ENCODE assay signal across 16 cellular contexts in the genomic region with DNA sequence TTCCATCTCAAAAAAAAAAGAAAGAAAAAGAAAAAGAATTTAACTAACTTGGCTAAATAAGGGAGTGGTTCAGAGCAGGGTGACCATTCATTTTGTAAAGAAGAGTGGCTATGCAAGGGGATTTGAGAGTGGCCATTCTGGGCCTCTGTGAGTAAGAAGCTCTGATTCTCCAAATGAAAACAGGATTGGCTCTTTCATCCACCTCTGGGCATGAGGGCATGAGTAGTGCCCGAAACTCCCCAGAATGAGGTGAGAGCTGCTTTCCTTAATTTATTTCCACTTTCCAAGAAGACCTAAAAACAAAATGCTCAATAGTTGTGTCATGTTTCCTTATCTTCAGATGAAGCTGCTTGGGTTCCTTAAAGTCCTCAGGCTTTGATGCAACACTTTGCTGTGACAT. TPM values are rescaled to one million over a fixed set of nuclear protein-coding genes. Genes with fewer than 3 reads are reported as not detected.
A peak's percentile ranks its signal among the peaks of the same experiment; 100 is the strongest.
DNase-seq lines count a peak whose midpoint lies in the region; ATAC-seq and TF ChIP-seq lines count a peak whose summit lies in the region.
"Had no signal": no experiment of that assay in that cellular context is flagged by ENCODE, and none has a peak within 500 bp of the region (broad histone marks: within the 10 kb centered on the region; RNA-seq: fewer than 3 reads in every experiment).

No MANE protein-coding gene starts in this region.

- H3K4me3 Mint-ChIP-seq in memory B cell: no peak overlapping the region
- H3K4me3 Mint-ChIP-seq: H9 had no signal

- peaks cover 1% of the 10 kb centered on the region for H3K9me3 Mint-ChIP-seq in memory B cell
- H3K9me3 Mint-ChIP-seq: H9 had no signal

- H3K79me2 ChIP-seq in OCI-LY1 (ENCODE audit: insufficient read depth, low read length): peaks cover 16% of the 10 kb centered on the region

- H3K4me2 ChIP-seq in OCI-LY1 (ENCODE audit: low read length): no peak overlapping the region

- H2AFZ ChIP-seq in OCI-LY1 (ENCODE audit: low read length): no peak overlapping the region

- H3K27ac ChIP-seq in OCI-LY1 (ENCODE audit: low read depth, low read length, poor library complexity, severe bottlenecking): peak overlapping the region; percentile 43
- H3K27ac ChIP-seq in aorta (ENCODE audit: low read depth in 1 of 2, low read length in 2 of 2): peak overlapping the region; percentile 26 to 63
- H3K27ac ChIP-seq in prostate gland: no peak overlapping the region
- H3K27ac ChIP-seq: C4-2B, SJCRH30 had no signal

- no peaks in the 10 kb centered on the region for H3K27me3 Mint-ChIP-seq in memory B cell

- H3K27ac Mint-ChIP-seq in memory B cell: peak overlapping the region; percentile 12
- H3K27ac Mint-ChIP-seq: H9 had no signal

- no peaks in the 10 kb centered on the region for H3F3A ChIP-seq in OCI-LY1 (ENCODE audit: insufficient read depth, low read length)

- H3K27me3 ChIP-seq in OCI-LY1 (ENCODE audit: insufficient read depth, low read length): no peaks in the 10 kb centered on the region
- H3K27me3 ChIP-seq in aorta (ENCODE audit: control insufficient read depth in 1 of 2, insufficient read depth in 2 of 2, low read length in 1 of 2): no peaks in the 10 kb centered on the region
- no peaks in the 10 kb centered on the region for H3K27me3 ChIP-seq in prostate gland (replicated peaks; ENCODE audit: insufficient read depth)
- H3K27me3 ChIP-seq: SJCRH30 had no signal

- ATAC-seq in memory B cell (ENCODE audit: low read depth): no peak
- ATAC-seq in aorta (ENCODE audit: low FRiP score): no peak

- H3K4me3 ChIP-seq in OCI-LY1 (ENCODE audit: low read depth, low read length, poor library complexity, severe bottlenecking) (no peak overlapping the region), aorta (ENCODE audit: low read length in 2 of 2) (no peak overlapping the region), prostate gland (no peak overlapping the region)
- H3K4me3 ChIP-seq: SJCRH30 had no signal

- DNase-seq in amniotic epithelial cell (ENCODE audit: low read depth) (peak; percentile 13), memory B cell (ENCODE audit: low spot score in 2 of 2) (no peak), aorta (no peak), MV-4-11 (lab: John Stamatoyannopoulos, UW) (no peak), prostate gland (ENCODE audit: low spot score) (no peak)
- DNase-seq in stimulated activated CD4-positive, alpha-beta T cell treated with anti-CD3 and anti-CD28 coated beads, Interleukin-12 subunit alpha, Interleukin-12 subunit beta, amount 100 ng/mL, for 4 hours: no peak
- DNase-seq: ACHN, H9, KBM-7, NCI-H1436, NCI-H1930, NCI-H226, NCI-H524 treated with DMSO at 0.1 percent for 48 hours, SJCRH30 had no signal

- no peak for TF ChIP-seq CTCF in OCI-LY1 (IDR thresholded peaks at IDR 0.05; ENCODE audit: low read length)
- TF ChIP-seq CTCF in prostate gland (IDR thresholded peaks at IDR 0.05): no peak

- no peak overlapping the region; the same call in 1 of the 2 replicates for H3K9ac ChIP-seq in OCI-LY1 (ENCODE audit: low read length)

- H4K20me1 ChIP-seq in OCI-LY1 (ENCODE audit: insufficient read depth, low read length): no peaks in the 10 kb centered on the region

- intact Hi-C loops in aorta (cut with DNase I): loop anchor here in 1 of 2 donors (5.0 kb wide), 1 partner anchor 67 kb away; a partner anchor contains a TSS
- intact Hi-C loops in prostate gland (cut with DNase I): no loop called here

- H3K9me3 ChIP-seq in OCI-LY1 (ENCODE audit: low read length): no peaks in the 10 kb centered on the region
- H3K9me3 ChIP-seq in aorta (ENCODE audit: control insufficient read depth, low read length): no peaks in the 10 kb centered on the region
- no peaks in the 10 kb centered on the region for H3K9me3 ChIP-seq in prostate gland
- H3K9me3 ChIP-seq: SJCRH30 had no signal

- peaks cover 25% of the 10 kb centered on the region for H3K4me1 Mint-ChIP-seq in memory B cell

- 15% methylated on average over 1 of the region's 1 CpG for WGBS in aorta, 2 donors
- 100% methylated on average over 1 of the region's 1 CpG for WGBS in prostate gland

- peaks cover 3% of the 10 kb centered on the region for H3K36me3 Mint-ChIP-seq in memory B cell

- peaks cover 58% of the 10 kb centered on the region for H3K4me1 ChIP-seq in OCI-LY1 (ENCODE audit: insufficient read depth, low read length, severe bottlenecking)
- no peaks in the 10 kb centered on the region for H3K4me1 ChIP-seq in aorta (ENCODE audit: control insufficient read depth in 1 of 2, insufficient read depth in 2 of 2, low read length in 2 of 2)
- H3K4me1 ChIP-seq in prostate gland (replicated peaks): peaks cover 3% of the 10 kb centered on the region

- H3K9me2 ChIP-seq in OCI-LY1 (ENCODE audit: low read depth, low read length): no peaks in the 10 kb centered on the region

- peaks cover under 1% of the 10 kb centered on the region; the same call in 1 of the 2 replicates for H3K36me3 ChIP-seq in OCI-LY1 (ENCODE audit: insufficient read depth, low read length)
- no peaks in the 10 kb centered on the region for H3K36me3 ChIP-seq in aorta (ENCODE audit: control insufficient read depth in 1 of 2, insufficient read depth in 2 of 2, low read length in 1 of 2)
- H3K36me3 ChIP-seq in prostate gland: no peaks in the 10 kb centered on the region
- H3K36me3 ChIP-seq: SJCRH30 had no signal

- TF ChIP-seq POLR2A in prostate gland (IDR thresholded peaks at IDR 0.05): no peak

RNA-seq across cellular contexts. Expression of a gene that starts 3.0 kb away (rescaled TPM):
- 10 to 100 TPM; 17.3 to 31.4 TPM for total RNA-seq in aorta
- polyA plus RNA-seq in aorta: 10 to 100 TPM; 11.3 to 40.8 TPM
- 10 to 100 TPM in 1 of 2 donors, 1 to 10 TPM in 1; 7.8 to 10.5 TPM for total RNA-seq in prostate gland

RNA-seq across cellular contexts. Expression of a gene that starts 22.5 kb away (rescaled TPM):
- total RNA-seq in aorta (100 to 1,000 TPM in 1 of 2 donors, 10 to 100 TPM in 1; 56.1 to 135 TPM), prostate gland (10 to 100 TPM; 51.1 to 73.5 TPM)
- polyA plus RNA-seq in aorta: 10 to 100 TPM; 51.3 to 54.0 TPM

Comparison
In these comparisons a context has a peak if more than half of its experiments do, and no peak if none do; other contexts are left out.
1. H3K27ac ChIP-seq: peak in OCI-LY1 (single experiment) and aorta (2 of 2); none in prostate gland (0 of 2).